Comparison of ENCODE assay signal across 15 cellular contexts in the genomic region with DNA sequence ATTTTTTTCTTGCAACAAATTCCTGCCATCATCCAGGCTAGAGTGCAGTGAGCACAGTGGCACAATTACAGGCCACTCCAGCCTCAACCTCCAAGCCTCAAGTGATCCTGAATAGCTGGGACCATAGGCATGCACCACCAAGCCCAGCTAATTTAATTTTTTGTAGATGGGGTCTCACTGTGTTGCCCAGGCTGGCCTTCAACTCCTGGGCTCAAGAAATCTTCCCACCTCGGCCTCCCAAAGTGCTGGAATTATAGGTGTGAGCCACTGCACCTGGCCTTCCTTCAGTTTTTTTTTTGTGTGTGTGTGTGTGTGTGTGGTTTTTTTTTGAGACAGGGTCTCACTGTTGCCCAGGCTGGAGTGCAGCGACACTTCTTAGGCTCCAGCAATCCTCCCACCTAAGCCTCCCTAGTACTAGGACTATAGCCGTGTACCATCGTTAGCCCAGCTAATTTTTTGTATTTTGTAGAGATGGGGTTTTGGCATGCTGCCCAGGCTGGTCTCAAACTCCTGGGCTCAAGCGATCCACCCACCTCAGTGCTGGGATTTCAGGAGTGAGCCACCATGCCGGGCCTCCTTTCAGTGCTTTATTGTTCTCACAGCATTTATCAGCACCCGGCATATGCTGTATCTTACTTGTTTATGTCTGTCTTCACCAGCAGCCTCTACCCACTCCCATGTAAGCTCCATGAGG. TPM values are rescaled to one million over a fixed set of nuclear protein-coding genes. Genes with fewer than 3 reads are reported as not detected.
DNase-seq lines count a peak whose midpoint lies in the region; ATAC-seq and TF ChIP-seq lines count a peak whose summit lies in the region.
"Had no signal": no experiment of that assay in that cellular context is flagged by ENCODE, and none has a peak within 500 bp of the region (broad histone marks: within the 10 kb centered on the region; RNA-seq: fewer than 3 reads in every experiment).

No MANE protein-coding gene starts in this region.

- H3K4me1 ChIP-seq in A673 (ENCODE audit: insufficient read depth, low read length, poor library complexity, severe bottlenecking), result peaks cover 34% of the 10 kb centered on the region
- H3K4me1 ChIP-seq in HEK293 (ENCODE audit: control insufficient read depth, insufficient read depth, low read length), result peaks cover 26% of the 10 kb centered on the region
- H3K4me1 ChIP-seq in naive thymus-derived CD4-positive, alpha-beta T cell (ENCODE audit: control insufficient read depth in 2 of 2, insufficient read depth in 2 of 2, low read length in 2 of 2), result no peaks in the 10 kb centered on the region

- peak; percentile 43 for DNase-seq in A673 (ENCODE audit: low spot score)
- DNase-seq in T-helper 17 cell, result no peak
- DNase-seq in naive thymus-derived CD4-positive, alpha-beta T cell, result no peak
- DNase-seq in NCI-H226, result no peak
- no peak for DNase-seq in activated T-cell treated with anti-CD3 and anti-CD28 coated beads, Interleukin-2, amount 50 U/mL, for 4 hours
- DNase-seq: activated effector memory CD4-positive, alpha-beta T cell treated with Interleukin-2 at 50 U/mL for 16 hours; aorta; MV-4-11; NCI-H446 had no signal

- peaks cover 5% of the 10 kb centered on the region for H3K36me3 ChIP-seq in A673 (ENCODE audit: insufficient read depth, low read length, poor library complexity, severe bottlenecking)
- H3K36me3 ChIP-seq in HEK293 (ENCODE audit: control insufficient read depth in 2 of 2, insufficient read depth in 1 of 2, low read length in 2 of 2), result peaks cover 46 to 75% of the 10 kb centered on the region in 2 experiments
- H3K36me3 ChIP-seq in naive thymus-derived CD4-positive, alpha-beta T cell (ENCODE audit: control insufficient read depth in 2 of 3, insufficient read depth in 3 of 3, low read length in 3 of 3), result peaks cover 0 to 49% (median 13%) of the 10 kb centered on the region in 3 experiments

- no peak overlapping the region for H3K4me3 ChIP-seq in A673 (ENCODE audit: low read depth, low read length, poor library complexity, severe bottlenecking)
- H3K4me3 ChIP-seq in HEK293 (ENCODE audit: low read depth, low read length), result no peak overlapping the region
- H3K4me3 ChIP-seq in naive thymus-derived CD4-positive, alpha-beta T cell (ENCODE audit: low read length), result no peak overlapping the region
- H3K4me3 ChIP-seq: right atrium auricular region, SJSA1 had no signal

- H3K4me3 Mint-ChIP-seq in T-helper 17 cell, result no peak overlapping the region
- H3K4me3 Mint-ChIP-seq in naive thymus-derived CD4-positive, alpha-beta T cell, result no peak overlapping the region
- no peak overlapping the region for H3K4me3 Mint-ChIP-seq in activated T-cell treated with anti-CD3 and anti-CD28 coated beads, Interleukin-2, amount 50 U/mL, for 4 hours
- H3K4me3 Mint-ChIP-seq: T-helper 2 cell treated with Interferon-gamma antibody and Interleukin-4, amounts not matched to agents 5 μg/mL and 100 μg/mL, for 36 hours had no signal

- H3K27ac Mint-ChIP-seq in T-helper 17 cell, result peak overlapping the region; percentile 75
- peak overlapping the region in 8 of 9 donors; percentile 20 to 71 (median 27) for H3K27ac Mint-ChIP-seq in naive thymus-derived CD4-positive, alpha-beta T cell
- H3K27ac Mint-ChIP-seq: T-helper 2 cell treated with Interferon-gamma antibody and Interleukin-4, amounts not matched to agents 5 μg/mL and 100 μg/mL, for 36 hours had no signal

- ATAC-seq in T-helper 17 cell (no peak), GM19023 (IDR thresholded peaks at IDR 0.05; ENCODE audit: unreplicated experiment) (no peak)
- no peak for ATAC-seq in naive thymus-derived CD4-positive, alpha-beta T cell
- ATAC-seq in activated T-cell treated with anti-CD3 and anti-CD28 coated beads, Interleukin-2, amount 50 U/mL, for 4 hours, result no peak

- intact Hi-C loops in A673 (cut with micrococcal nuclease; ENCODE audit: unreplicated experiment), result no loop called here
- intact Hi-C loops in naive thymus-derived CD4-positive, alpha-beta T cell (cut with micrococcal nuclease), result no loop called here

- peaks cover 11% of the 10 kb centered on the region for H3K4me1 Mint-ChIP-seq in T-helper 17 cell
- H3K4me1 Mint-ChIP-seq in naive thymus-derived CD4-positive, alpha-beta T cell, result peaks cover 0 to 13% (median 6%) of the 10 kb centered on the region in 7 donors
- H3K4me1 Mint-ChIP-seq in activated T-cell treated with anti-CD3 and anti-CD28 coated beads, Interleukin-2, amount 50 U/mL, for 4 hours (ENCODE audit: low read depth), result peaks cover 5% of the 10 kb centered on the region

- CTCF ChIA-PET in A673 (lab: Charles Lee) (no interaction called here), HEK293 (lab: Yijun Ruan, JAX) (interaction anchor here (1.0 to 3.1 kb wide), 4 partner anchors 46 to 140 kb away, joined by 3 to 11 read pairs (median 5); no protein-coding TSS in a partner anchor)
- CTCF ChIA-PET in naive thymus-derived CD4-positive, alpha-beta T cell (lab: Charles Lee), result interaction anchor here (1.5 kb wide), 1 partner anchor 12 kb away, joined by 3 read pairs; no protein-coding TSS in a partner anchor

- no peaks in the 10 kb centered on the region for H3K9me3 Mint-ChIP-seq in naive thymus-derived CD4-positive, alpha-beta T cell
- no peaks in the 10 kb centered on the region for H3K9me3 Mint-ChIP-seq in activated T-cell treated with anti-CD3 and anti-CD28 coated beads, Interleukin-2, amount 50 U/mL, for 4 hours
- H3K9me3 Mint-ChIP-seq: T-helper 2 cell treated with Interferon-gamma antibody and Interleukin-4, amounts not matched to agents 5 μg/mL and 100 μg/mL, for 36 hours had no signal

- no peaks in the 10 kb centered on the region for H3K9me3 ChIP-seq in A673 (ENCODE audit: low read depth, low read length, poor library complexity, severe bottlenecking)
- H3K9me3 ChIP-seq in HEK293 (ENCODE audit: control insufficient read depth, insufficient read depth, low read depth, low read length), result no peaks in the 10 kb centered on the region
- no peaks in the 10 kb centered on the region for H3K9me3 ChIP-seq in T-helper 17 cell (ENCODE audit: control insufficient read depth, low read length, poor library complexity, severe bottlenecking)
- H3K9me3 ChIP-seq in naive thymus-derived CD4-positive, alpha-beta T cell (ENCODE audit: control insufficient read depth in 2 of 3, low read length in 3 of 3), result no peaks in the 10 kb centered on the region
- H3K9me3 ChIP-seq: neutrophil, right atrium auricular region, SJSA1 had no signal

- POLR2A ChIA-PET in A673 (lab: Charles Lee; ENCODE audit: low non-redundant PET), result no interaction called here
- POLR2A ChIA-PET in HEK293 (lab: Yijun Ruan, JAX), result interaction anchor here (0.9 to 3.4 kb wide), 4 partner anchors 9 to 11 kb away, joined by 3 to 19 read pairs (median 4); partner anchors contain the start of genes IRGQ and ZNF576
- POLR2A ChIA-PET in naive thymus-derived CD4-positive, alpha-beta T cell (lab: Charles Lee), result interaction anchor here (0.6 to 1.0 kb wide), 3 partner anchors 9 to 115 kb away, joined by 3 to 5 read pairs (median 3); no protein-coding TSS in a partner anchor

- peak overlapping the region; percentile 76 for H3K27ac ChIP-seq in A673 (ENCODE audit: low read depth, low read length, poor library complexity, severe bottlenecking)
- H3K27ac ChIP-seq in HEK293 (ENCODE audit: extremely low read depth, low read depth, low read length), result peak overlapping the region; percentile 58
- H3K27ac ChIP-seq in naive thymus-derived CD4-positive, alpha-beta T cell (ENCODE audit: low read depth, low read length), result peak overlapping the region; percentile 17
- H3K27ac ChIP-seq: neutrophil, right atrium auricular region, SJSA1 had no signal

- BruUV-seq in A673 (replicated peaks; lab: Mats Ljungman, UMichigan), result no TSS peak

- no peaks in the 10 kb centered on the region for H3K27me3 Mint-ChIP-seq in T-helper 17 cell
- no peaks in the 10 kb centered on the region for H3K27me3 Mint-ChIP-seq in naive thymus-derived CD4-positive, alpha-beta T cell
- H3K27me3 Mint-ChIP-seq in activated T-cell treated with anti-CD3 and anti-CD28 coated beads, Interleukin-2, amount 50 U/mL, for 4 hours (ENCODE audit: low read depth), result no peaks in the 10 kb centered on the region

- H3K36me3 Mint-ChIP-seq in T-helper 17 cell (ENCODE audit: low read depth), result peaks cover 2% of the 10 kb centered on the region
- H3K36me3 Mint-ChIP-seq in naive thymus-derived CD4-positive, alpha-beta T cell, result peaks cover 0 to 24% (median 2%) of the 10 kb centered on the region in 5 donors
- peaks cover 10% of the 10 kb centered on the region for H3K36me3 Mint-ChIP-seq in activated T-cell treated with anti-CD3 and anti-CD28 coated beads, Interleukin-2, amount 50 U/mL, for 4 hours (ENCODE audit: insufficient read depth)

- no peaks in the 10 kb centered on the region for H3K27me3 ChIP-seq in A673 (replicated peaks; ENCODE audit: insufficient read depth, low read depth, low read length, poor library complexity)
- H3K27me3 ChIP-seq in naive thymus-derived CD4-positive, alpha-beta T cell (ENCODE audit: control insufficient read depth in 2 of 2, insufficient read depth in 2 of 2, low read length in 2 of 2), result no peaks in the 10 kb centered on the region
- H3K27me3 ChIP-seq: neutrophil, right atrium auricular region, SJSA1 had no signal

- no peak for TF ChIP-seq CTCF in A673 (conservative IDR thresholded peaks at IDR 0.05; ENCODE audit: low read depth, low read length)
- TF ChIP-seq CTCF in HEK293 (tag by site-specific recombination; IDR thresholded peaks at IDR 0.05), result 0 out of 2 replicates have a peak, but pooled peaks have one; percentile 7

RNA-seq across cellular contexts. Expression of gene SRRM5, which starts 5.9 kb away (rescaled TPM):
- total RNA-seq in A673 (2021), result 0.62 and 0.66 TPM in 2 replicates
- under 1 TPM; 0.40 to 0.60 TPM for total RNA-seq in T-helper 17 cell
- total RNA-seq in naive thymus-derived CD4-positive, alpha-beta T cell, result 1 to 10 TPM in 3 of 5 experiments, under 1 TPM in 2; 0.56 to 1.7 (median 1.1) TPM
- polyA plus RNA-seq in naive thymus-derived CD4-positive, alpha-beta T cell, result 1 to 10 TPM in 1 of 2 donors, under 1 TPM in 1; 0.97 to 1.3 TPM
- under 1 TPM; 0.25 to 0.87 (median 0.30) TPM for total RNA-seq in activated T-cell treated with anti-CD3 and anti-CD28 coated beads, Interleukin-2, amount 50 U/mL, for 4 hours
- total RNA-seq: SJSA1 had no signal

RNA-seq across cellular contexts. Expression of gene ZNF576, which starts 9.6 kb away (rescaled TPM):
- total RNA-seq in A673 (2021) (19.2 and 20.3 TPM in 2 replicates), T-helper 17 cell (10 to 100 TPM in 1 of 2 donors, 1 to 10 TPM in 1; 7.9 to 11.1 TPM)
- total RNA-seq in naive thymus-derived CD4-positive, alpha-beta T cell, result 10 to 100 TPM in 4 of 5 experiments, 1 to 10 TPM in 1; 9.4 to 20.6 (median 19.5) TPM
- 10 to 100 TPM in 1 of 2 donors, 1 to 10 TPM in 1; 8.6 to 15.7 TPM for polyA plus RNA-seq in naive thymus-derived CD4-positive, alpha-beta T cell
- 10 to 100 TPM; 16.6 to 22.3 (median 18.5) TPM for total RNA-seq in activated T-cell treated with anti-CD3 and anti-CD28 coated beads, Interleukin-2, amount 50 U/mL, for 4 hours

RNA-seq across cellular contexts. Expression of gene IRGQ, which starts 10.1 kb away (rescaled TPM):
- total RNA-seq in A673 (2021) (34.1 and 37.7 TPM in 2 replicates), T-helper 17 cell (10 to 100 TPM; 49.9 to 51.1 TPM)
- 10 to 100 TPM; 13.5 to 43.8 (median 18.9) TPM for total RNA-seq in naive thymus-derived CD4-positive, alpha-beta T cell
- polyA plus RNA-seq in naive thymus-derived CD4-positive, alpha-beta T cell, result 1 to 10 TPM in 1 of 2 donors, under 1 TPM in 1; 0.32 to 1.1 TPM
- total RNA-seq in activated T-cell treated with anti-CD3 and anti-CD28 coated beads, Interleukin-2, amount 50 U/mL, for 4 hours, result 10 to 100 TPM; 31.7 to 38.2 (median 33.5) TPM

RNA-seq across cellular contexts. Expression of gene ZNF428, which starts 13.4 kb away (rescaled TPM):
- 65.7 and 72.4 TPM in 2 replicates for total RNA-seq in A673 (2021)
- total RNA-seq in T-helper 17 cell, result 10 to 100 TPM; 23.8 to 26.3 TPM
- total RNA-seq in naive thymus-derived CD4-positive, alpha-beta T cell, result 10 to 100 TPM; 21.7 to 29.1 (median 25.9) TPM
- polyA plus RNA-seq in naive thymus-derived CD4-positive, alpha-beta T cell, result 10 to 100 TPM; 13.1 to 16.1 TPM
- total RNA-seq in activated T-cell treated with anti-CD3 and anti-CD28 coated beads, Interleukin-2, amount 50 U/mL, for 4 hours, result 10 to 100 TPM; 20.6 to 27.6 (median 25.5) TPM

RNA-seq across cellular contexts. Expression of gene PINLYP, which starts 30.4 kb away (rescaled TPM):
- total RNA-seq in A673 (2021) (14.3 and 15.6 TPM in 2 replicates), T-helper 17 cell (1 to 10 TPM in 1 of 2 donors, under 1 TPM in 1; 0.52 to 1.5 TPM)
- total RNA-seq in naive thymus-derived CD4-positive, alpha-beta T cell, result 1 to 10 TPM in 2 of 5 experiments, under 1 TPM in 3; 0.27 to 5.8 (median 0.59) TPM
- under 1 TPM in 1 of 2 donors, not detected in 1; 0.49 TPM for polyA plus RNA-seq in naive thymus-derived CD4-positive, alpha-beta T cell
- total RNA-seq in activated T-cell treated with anti-CD3 and anti-CD28 coated beads, Interleukin-2, amount 50 U/mL, for 4 hours, result 1 to 10 TPM; 1.3 to 2.5 (median 2.2) TPM

Comparison
In these comparisons a context has a peak if more than half of its experiments do, and no peak if none do; other contexts are left out.
1. H3K27ac ChIP-seq: peak in every context shown above with its lines; median percentile 76 in A673; 58 in HEK293; 17 in naive thymus-derived CD4-positive, alpha-beta T cell.